In the genomic region with DNA sequence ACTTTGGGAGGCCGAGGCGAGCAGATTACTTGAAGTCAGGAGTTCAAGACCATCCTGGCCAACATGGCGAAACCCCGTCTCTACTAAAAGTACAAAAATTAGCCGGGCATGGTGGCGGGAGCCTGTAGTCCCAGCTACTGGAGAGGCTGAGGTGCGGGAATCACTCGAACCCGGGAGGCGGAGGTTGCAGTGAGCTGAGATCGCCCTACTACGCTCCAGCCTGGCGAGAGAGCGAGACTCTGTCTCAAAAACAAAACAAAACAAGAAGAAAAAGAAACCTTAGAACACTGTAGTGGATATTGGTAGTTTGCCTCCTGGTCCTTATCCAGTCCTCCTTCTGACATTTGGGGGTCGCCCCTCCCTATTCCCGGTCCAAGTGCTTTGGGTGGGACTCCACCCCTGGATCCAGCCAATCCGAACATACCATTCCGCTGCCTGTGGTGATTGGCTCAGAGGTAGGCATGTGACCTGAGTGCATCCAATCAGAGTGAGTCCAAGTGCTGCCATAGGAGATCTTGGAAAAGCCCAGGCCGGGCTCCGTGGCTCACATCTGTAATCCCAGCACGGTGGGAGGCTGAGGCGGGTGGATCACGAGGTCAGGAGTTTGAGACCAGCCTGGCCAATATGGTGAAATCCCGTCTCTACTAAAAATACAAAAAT, we compare ENCODE assay signal across 1 cellular context.
TF ChIP-seq lines count a peak whose summit lies in the region.

No MANE protein-coding gene starts in this region.

TF ChIP-seq in K562, 482 proteins besides CTCF, POLR2A, EP300 and RAD21 (continued from another document):
- TF ChIP-seq, protein P1, sequence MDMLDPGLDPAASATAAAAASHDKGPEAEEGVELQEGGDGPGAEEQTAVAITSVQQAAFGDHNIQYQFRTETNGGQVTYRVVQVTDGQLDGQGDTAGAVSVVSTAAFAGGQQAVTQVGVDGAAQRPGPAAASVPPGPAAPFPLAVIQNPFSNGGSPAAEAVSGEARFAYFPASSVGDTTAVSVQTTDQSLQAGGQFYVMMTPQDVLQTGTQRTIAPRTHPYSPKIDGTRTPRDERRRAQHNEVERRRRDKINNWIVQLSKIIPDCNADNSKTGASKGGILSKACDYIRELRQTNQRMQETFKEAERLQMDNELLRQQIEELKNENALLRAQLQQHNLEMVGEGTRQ (CRISPR knock-in tag; IDR thresholded peaks at IDR 0.05): peak; percentile 95
- TF ChIP-seq FOS (IDR thresholded peaks at IDR 0.05; ENCODE audit: extremely low read depth, insufficient read length) (peak; percentile 81), ZKSCAN1 (IDR thresholded peaks at IDR 0.05; ENCODE audit: low read depth, low read length) (peak; percentile 89), L3MBTL2 (IDR thresholded peaks at IDR 0.05) (peak; percentile 59; the same call in 1 of the 2 replicates), ASH1L (IDR thresholded peaks at IDR 0.05; ENCODE audit: borderline replicate concordance, low read depth, partially characterized antibody) (peak; percentile 12), CBFA2T2 (conservative IDR thresholded peaks at IDR 0.05) (peak; percentile 33; the same call in 1 of the 2 replicates), TBP (optimal IDR thresholded peaks at IDR 0.05; ENCODE audit: low read depth, low read length) (peak; percentile 26), NFYB (IDR thresholded peaks at IDR 0.05; ENCODE audit: extremely low read depth, insufficient read length) (peak; percentile 96)
- TF ChIP-seq, protein P2, sequence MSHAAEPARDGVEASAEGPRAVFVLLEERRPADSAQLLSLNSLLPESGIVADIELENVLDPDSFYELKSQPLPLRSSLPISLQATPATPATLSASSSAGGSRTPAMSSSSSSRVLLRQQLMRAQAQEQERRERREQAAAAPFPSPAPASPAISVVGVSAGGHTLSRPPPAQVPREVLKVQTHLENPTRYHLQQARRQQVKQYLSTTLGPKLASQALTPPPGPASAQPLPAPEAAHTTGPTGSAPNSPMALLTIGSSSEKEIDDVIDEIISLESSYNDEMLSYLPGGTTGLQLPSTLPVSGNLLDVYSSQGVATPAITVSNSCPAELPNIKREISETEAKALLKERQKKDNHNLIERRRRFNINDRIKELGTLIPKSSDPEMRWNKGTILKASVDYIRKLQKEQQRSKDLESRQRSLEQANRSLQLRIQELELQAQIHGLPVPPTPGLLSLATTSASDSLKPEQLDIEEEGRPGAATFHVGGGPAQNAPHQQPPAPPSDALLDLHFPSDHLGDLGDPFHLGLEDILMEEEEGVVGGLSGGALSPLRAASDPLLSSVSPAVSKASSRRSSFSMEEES (CRISPR knock-in tag; IDR thresholded peaks at IDR 0.05): peak; percentile 29
- TF ChIP-seq, protein P3, sequence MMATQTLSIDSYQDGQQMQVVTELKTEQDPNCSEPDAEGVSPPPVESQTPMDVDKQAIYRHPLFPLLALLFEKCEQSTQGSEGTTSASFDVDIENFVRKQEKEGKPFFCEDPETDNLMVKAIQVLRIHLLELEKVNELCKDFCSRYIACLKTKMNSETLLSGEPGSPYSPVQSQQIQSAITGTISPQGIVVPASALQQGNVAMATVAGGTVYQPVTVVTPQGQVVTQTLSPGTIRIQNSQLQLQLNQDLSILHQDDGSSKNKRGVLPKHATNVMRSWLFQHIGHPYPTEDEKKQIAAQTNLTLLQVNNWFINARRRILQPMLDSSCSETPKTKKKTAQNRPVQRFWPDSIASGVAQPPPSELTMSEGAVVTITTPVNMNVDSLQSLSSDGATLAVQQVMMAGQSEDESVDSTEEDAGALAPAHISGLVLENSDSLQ (IDR thresholded peaks at IDR 0.05): peak; percentile 16; the same call in 1 of the 2 replicates
- TF ChIP-seq, protein P4, sequence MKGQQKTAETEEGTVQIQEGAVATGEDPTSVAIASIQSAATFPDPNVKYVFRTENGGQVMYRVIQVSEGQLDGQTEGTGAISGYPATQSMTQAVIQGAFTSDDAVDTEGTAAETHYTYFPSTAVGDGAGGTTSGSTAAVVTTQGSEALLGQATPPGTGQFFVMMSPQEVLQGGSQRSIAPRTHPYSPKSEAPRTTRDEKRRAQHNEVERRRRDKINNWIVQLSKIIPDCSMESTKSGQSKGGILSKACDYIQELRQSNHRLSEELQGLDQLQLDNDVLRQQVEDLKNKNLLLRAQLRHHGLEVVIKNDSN (CRISPR knock-in tag; IDR thresholded peaks at IDR 0.05): peak; percentile 94
- TF ChIP-seq, protein P5, sequence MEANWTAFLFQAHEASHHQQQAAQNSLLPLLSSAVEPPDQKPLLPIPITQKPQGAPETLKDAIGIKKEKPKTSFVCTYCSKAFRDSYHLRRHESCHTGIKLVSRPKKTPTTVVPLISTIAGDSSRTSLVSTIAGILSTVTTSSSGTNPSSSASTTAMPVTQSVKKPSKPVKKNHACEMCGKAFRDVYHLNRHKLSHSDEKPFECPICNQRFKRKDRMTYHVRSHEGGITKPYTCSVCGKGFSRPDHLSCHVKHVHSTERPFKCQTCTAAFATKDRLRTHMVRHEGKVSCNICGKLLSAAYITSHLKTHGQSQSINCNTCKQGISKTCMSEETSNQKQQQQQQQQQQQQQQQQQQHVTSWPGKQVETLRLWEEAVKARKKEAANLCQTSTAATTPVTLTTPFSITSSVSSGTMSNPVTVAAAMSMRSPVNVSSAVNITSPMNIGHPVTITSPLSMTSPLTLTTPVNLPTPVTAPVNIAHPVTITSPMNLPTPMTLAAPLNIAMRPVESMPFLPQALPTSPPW (CRISPR knock-in tag; IDR thresholded peaks at IDR 0.05): peak; percentile 48; the same call in 1 of the 2 replicates
